Comparison of ENCODE assay signal across 18 cellular contexts in genomic region chr11:68300076-68300830, GRCh38.
"Had no signal": no experiment of that assay in that cellular context is flagged by ENCODE, and none has a peak within 500 bp of the region (broad histone marks: within the 10 kb centered on the region; RNA-seq: fewer than 3 reads in every experiment).

No MANE protein-coding gene starts in this region.

- H3K36me3 Mint-ChIP-seq: natural killer cell had no signal

- H3K9me3 Mint-ChIP-seq: activated CD4-positive, alpha-beta T cell treated with anti-CD3 and anti-CD28 coated beads, Interleukin-2, amount 10 ng/mL, durations not matched to agents 24 days and 14 days; activated CD8-positive, alpha-beta T cell treated with anti-CD3 and anti-CD28 coated beads for 36 hours; activated naive CD8-positive, alpha-beta T cell treated with anti-CD3 and anti-CD28 coated beads, Interleukin-2, amount 10 ng/mL, durations not matched to agents 7 days and 5 days; activated T-helper 2 cell treated with anti-CD3 and anti-CD28 coated beads, Interferon-gamma antibody, Interleukin-2, Interleukin-4, amounts not matched to agents 10 μg/mL and 5 μg/mL and 100 μg/mL, durations not matched to agents 14 hours and 24 hours and 36 hours; natural killer cell had no signal

- H3K27ac Mint-ChIP-seq: activated CD4-positive, alpha-beta T cell treated with anti-CD3 and anti-CD28 coated beads, Interleukin-2, amount 10 ng/mL, durations not matched to agents 24 days and 14 days; activated CD8-positive, alpha-beta T cell treated with anti-CD3 and anti-CD28 coated beads for 36 hours; activated naive CD8-positive, alpha-beta T cell treated with anti-CD3 and anti-CD28 coated beads, Interleukin-2, amount 10 ng/mL, durations not matched to agents 7 days and 5 days; activated T-helper 2 cell treated with anti-CD3 and anti-CD28 coated beads, Interferon-gamma antibody, Interleukin-2, Interleukin-4, amounts not matched to agents 10 μg/mL and 5 μg/mL and 100 μg/mL, durations not matched to agents 14 hours and 24 hours and 36 hours; natural killer cell had no signal

- DNase-seq: activated CD4-positive, alpha-beta T cell treated with anti-CD3 and anti-CD28 coated beads, Interleukin-2, amount 10 ng/mL, durations not matched to agents 24 days and 14 days; activated CD8-positive, alpha-beta T cell treated with anti-CD3 and anti-CD28 coated beads for 36 hours; activated naive CD4-positive, alpha-beta T cell treated with Interleukin-2 at 50 U/mL for 16 hours; activated naive CD8-positive, alpha-beta T cell treated with anti-CD3 and anti-CD28 coated beads, Interleukin-2, amount 10 ng/mL, durations not matched to agents 7 days and 5 days; activated T-cell treated with anti-CD3 and anti-CD28 coated beads, Interleukin-2, amount 50 U/mL, for 1 hour; body of pancreas; caudate nucleus; colonic mucosa; hypothalamus; lower lobe of right lung; natural killer cell; retina; stimulated activated CD4-positive, alpha-beta T cell treated with anti-CD3 and anti-CD28 coated beads, Interleukin-12 subunit alpha, Interleukin-12 subunit beta, amount 100 ng/mL, for 4 hours; stimulated activated CD4-positive, alpha-beta T cell treated with anti-CD3 and anti-CD28 coated beads, Interleukin-2, amount 100 ng/mL, for 24 hours; stimulated activated naive CD8-positive, alpha-beta T cell treated with anti-CD3 and anti-CD28 coated beads, Interleukin-15, Interleukin-2, amounts not matched to agents 100 U/mL and 50 U/mL, for 24 hours; substantia nigra; tibial artery had no signal

- H3K36me3 ChIP-seq: colonic mucosa, lower lobe of right lung, tibial artery had no signal

- H3K4me3 Mint-ChIP-seq: activated CD4-positive, alpha-beta T cell treated with anti-CD3 and anti-CD28 coated beads, Interleukin-2, amount 10 ng/mL, durations not matched to agents 24 days and 14 days; activated CD8-positive, alpha-beta T cell treated with anti-CD3 and anti-CD28 coated beads for 36 hours; activated naive CD8-positive, alpha-beta T cell treated with anti-CD3 and anti-CD28 coated beads, Interleukin-2, amount 10 ng/mL, durations not matched to agents 7 days and 5 days; natural killer cell had no signal

- H3K4me1 Mint-ChIP-seq: natural killer cell had no signal

- H3K27me3 Mint-ChIP-seq: activated CD4-positive, alpha-beta T cell treated with anti-CD3 and anti-CD28 coated beads, Interleukin-2, amount 10 ng/mL, durations not matched to agents 24 days and 14 days; activated CD8-positive, alpha-beta T cell treated with anti-CD3 and anti-CD28 coated beads for 36 hours; activated naive CD8-positive, alpha-beta T cell treated with anti-CD3 and anti-CD28 coated beads, Interleukin-2, amount 10 ng/mL, durations not matched to agents 7 days and 5 days had no signal

- H3K27me3 ChIP-seq: body of pancreas, colonic mucosa, tibial artery had no signal

- H3K4me3 ChIP-seq: body of pancreas, colonic mucosa, lower lobe of right lung, tibial artery had no signal

- H3K27ac ChIP-seq: body of pancreas, lower lobe of right lung, tibial artery had no signal

- H3K9me3 ChIP-seq: body of pancreas, colonic mucosa, lower lobe of right lung, tibial artery had no signal
